Comparison of ENCODE assay signal across 13 cellular contexts in the genomic region with DNA sequence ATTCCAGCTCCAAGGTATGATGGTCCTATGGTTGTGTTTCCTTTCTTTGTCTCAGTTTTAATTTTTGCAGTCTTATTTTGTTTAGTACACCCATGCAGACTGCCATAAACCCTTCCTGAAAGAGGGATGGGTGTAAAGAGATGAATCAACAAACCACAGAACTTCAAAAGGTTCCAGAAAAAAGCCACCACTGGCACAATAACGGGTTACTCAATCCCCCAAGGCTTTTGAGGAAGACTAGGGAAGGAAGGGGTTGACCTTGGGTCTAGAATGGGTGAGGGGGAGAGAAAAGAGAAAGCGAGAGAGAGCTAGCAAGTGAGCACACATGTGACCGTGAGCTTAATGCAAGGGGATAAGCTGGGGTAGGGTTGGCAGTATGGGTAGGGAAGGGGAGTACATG.
DNase-seq lines count a peak whose midpoint lies in the region; ATAC-seq and TF ChIP-seq lines count a peak whose summit lies in the region.
"Had no signal": no experiment of that assay in that cellular context is flagged by ENCODE, and none has a peak within 500 bp of the region (broad histone marks: within the 10 kb centered on the region; RNA-seq: fewer than 3 reads in every experiment).

No MANE protein-coding gene starts in this region.

- H3K4me3 Mint-ChIP-seq in CD4-positive, alpha-beta T cell, result peak overlapping the region; percentile 36
- H3K4me3 Mint-ChIP-seq in T-cell, result peak overlapping the region in 1 of 3 donors; percentile 42
- H3K4me3 Mint-ChIP-seq: activated T-cell treated with anti-CD3 and anti-CD28 coated beads, Interleukin-2, amount 50 U/mL, for 4 hours had no signal

- POLR2A ChIA-PET in CD4-positive, alpha-beta T cell (lab: Charles Lee), result interaction anchor here (1.0 to 1.2 kb wide), 4 partner anchors 8 to 73 kb away, joined by 3 to 5 read pairs (median 4); no protein-coding TSS in a partner anchor
- POLR2A ChIA-PET in T-cell (lab: Charles Lee), result no interaction called here

- peak overlapping the region; percentile 34 for H3K27ac Mint-ChIP-seq in CD4-positive, alpha-beta T cell
- H3K27ac Mint-ChIP-seq in T-cell, result peak overlapping the region; percentile 52 to 59

- no peak for TF ChIP-seq CTCF in CD4-positive, alpha-beta T cell (IDR thresholded peaks at IDR 0.05)
- TF ChIP-seq CTCF in neutrophil (IDR thresholded peaks at IDR 0.05), result no peak
- TF ChIP-seq CTCF in right atrium auricular region (IDR thresholded peaks at IDR 0.05), result no peak

- H3K27me3 Mint-ChIP-seq in CD4-positive, alpha-beta T cell, result no peaks in the 10 kb centered on the region
- no peaks in the 10 kb centered on the region for H3K27me3 Mint-ChIP-seq in T-cell

- H3K27me3 ChIP-seq in CD4-positive, alpha-beta T cell (ENCODE audit: control insufficient read depth, insufficient read depth, low read length), result no peaks in the 10 kb centered on the region
- H3K27me3 ChIP-seq in neutrophil (no peaks in the 10 kb centered on the region), right atrium auricular region (no peaks in the 10 kb centered on the region)

- H3K27ac ChIP-seq in CD4-positive, alpha-beta T cell (ENCODE audit: low read depth, low read length), result no peak overlapping the region
- H3K27ac ChIP-seq in neutrophil (peak overlapping the region; percentile 75), right atrium auricular region (no peak overlapping the region)
- H3K27ac ChIP-seq: epithelial cell of prostate, parathyroid adenoma had no signal

- H3K9me3 Mint-ChIP-seq in CD4-positive, alpha-beta T cell, result no peaks in the 10 kb centered on the region
- no peaks in the 10 kb centered on the region for H3K9me3 Mint-ChIP-seq in T-cell
- H3K9me3 Mint-ChIP-seq: activated T-cell treated with anti-CD3 and anti-CD28 coated beads, Interleukin-2, amount 50 U/mL, for 4 hours had no signal

- H3K4me3 ChIP-seq in neutrophil (ENCODE audit: low read depth in 1 of 2, low read length in 1 of 2), result peak overlapping the region in 1 of 2 experiments; percentile 28
- H3K4me3 ChIP-seq in right atrium auricular region, result no peak overlapping the region

- DNase-seq in CD4-positive, alpha-beta T cell, result no peak
- peak; percentile 2 for DNase-seq in HT1080 (ENCODE audit: low read depth)
- no peak for DNase-seq in T-cell
- DNase-seq in right atrium auricular region (ENCODE audit: low spot score), result no peak
- DNase-seq in NCI-H226, result no peak
- DNase-seq in sciatic nerve (ENCODE audit: low spot score), result no peak
- DNase-seq: activated T-cell treated with anti-CD3 and anti-CD28 coated beads, Interleukin-2, amount 50 U/mL, for 4 hours; NCI-H2029; PC-3; stimulated activated CD4-positive, alpha-beta T cell treated with anti-CD3 and anti-CD28 coated beads, Interleukin-2, amount 100 ng/mL, for 48 hours had no signal

- H3K36me3 Mint-ChIP-seq in CD4-positive, alpha-beta T cell (ENCODE audit: low read depth), result no peaks in the 10 kb centered on the region
- H3K36me3 Mint-ChIP-seq in T-cell, result no peaks in the 10 kb centered on the region

- H3K4me1 Mint-ChIP-seq in CD4-positive, alpha-beta T cell (ENCODE audit: low read depth), result peaks cover 65% of the 10 kb centered on the region
- H3K4me1 Mint-ChIP-seq in T-cell, result peaks cover 38 to 58% (median 57%) of the 10 kb centered on the region in 3 donors

- no peaks in the 10 kb centered on the region for H3K9me3 ChIP-seq in CD4-positive, alpha-beta T cell (ENCODE audit: control insufficient read depth, low read length)
- H3K9me3 ChIP-seq in neutrophil (no peaks in the 10 kb centered on the region), right atrium auricular region (no peaks in the 10 kb centered on the region)

- CTCF ChIA-PET in CD4-positive, alpha-beta T cell (lab: Charles Lee), result no interaction called here
- CTCF ChIA-PET in T-cell (lab: Charles Lee), result interaction anchor here in 1 of 2 donors (0.6 to 0.7 kb wide), 2 partner anchors 14 to 42 kb away, joined by 3 to 4 read pairs; no protein-coding TSS in a partner anchor

- no peak for ATAC-seq in CD4-positive, alpha-beta T cell (ENCODE audit: poor library complexity)
- ATAC-seq in T-cell (replicated peaks in 1 of 4), result no peak
- ATAC-seq in sciatic nerve, result no peak
- ATAC-seq: activated T-cell treated with anti-CD3 and anti-CD28 coated beads, Interleukin-2, amount 50 U/mL, for 4 hours; PC-3 had no signal

- H3K36me3 ChIP-seq in neutrophil (no peaks in the 10 kb centered on the region), right atrium auricular region (no peaks in the 10 kb centered on the region)

- H3K4me1 ChIP-seq in neutrophil (ENCODE audit: control insufficient read depth in 1 of 2, insufficient read depth in 1 of 2, low read depth in 1 of 2, low read length in 1 of 2) (peaks cover 23 to 24% of the 10 kb centered on the region in 2 experiments), right atrium auricular region (peaks cover 0 to 19% of the 10 kb centered on the region in 2 donors)

- intact Hi-C loops in CD4-positive, alpha-beta T cell (cut with DNase I, micrococcal nuclease), result no loop called here
- intact Hi-C loops in sciatic nerve (cut with DNase I), result loop anchor here (10.0 kb wide), 1 partner anchor 172 kb away; the partner anchor contains the start of gene XYLT1
